In genomic region chr10:123346581-123346980, GRCh38 we compare ENCODE assay signal across 29 cellular contexts.
"Had no signal": no experiment of that assay in that cellular context is flagged by ENCODE, and none has a peak within 500 bp of the region (broad histone marks: within the 10 kb centered on the region; RNA-seq: fewer than 3 reads in every experiment).

No MANE protein-coding gene starts in this region.

- H3K36me3 ChIP-seq: adrenal gland, colonic mucosa, esophagus squamous epithelium, gastroesophageal sphincter had no signal

- H3K4me1 ChIP-seq: adrenal gland, body of pancreas, colonic mucosa, esophagus squamous epithelium, gastroesophageal sphincter had no signal

- ATAC-seq: activated naive CD8-positive, alpha-beta T cell treated with anti-CD3 and anti-CD28 coated beads, Interleukin-2, amount 50 U/mL, for 24 hours; activated T-cell treated with anti-CD3 and anti-CD28 coated beads, Interleukin-2, amount 50 U/mL, for 72 hours; body of pancreas; effector memory CD8-positive, alpha-beta T cell; gastroesophageal sphincter had no signal

- H3K27me3 ChIP-seq: adrenal gland, body of pancreas, colonic mucosa, esophagus squamous epithelium, gastroesophageal sphincter had no signal

- H3K9me3 Mint-ChIP-seq: activated CD4-positive, alpha-beta memory T cell treated with anti-CD3 and anti-CD28 coated beads, Interleukin-2, amount 10 ng/mL, durations not matched to agents 7 days and 5 days; activated CD4-positive, alpha-beta T cell treated with anti-CD3 and anti-CD28 coated beads, Interleukin-2, amount 10 ng/mL, durations not matched to agents 7 days and 5 days; activated naive CD4-positive, alpha-beta T cell treated with anti-CD3 and anti-CD28 coated beads for 36 hours; activated naive CD4-positive, alpha-beta T cell treated with anti-CD3 and anti-CD28 coated beads, Interleukin-2, amount 50 U/mL, for 24 hours; activated naive CD8-positive, alpha-beta T cell treated with anti-CD3 and anti-CD28 coated beads for 36 hours; activated naive CD8-positive, alpha-beta T cell treated with anti-CD3 and anti-CD28 coated beads, Interleukin-2, amount 50 U/mL, for 24 hours; activated T-cell treated with anti-CD3 and anti-CD28 coated beads, Interleukin-2, amount 50 U/mL, for 24 hours; activated T-cell treated with anti-CD3 and anti-CD28 coated beads, Interleukin-2, amount 50 U/mL, for 72 hours; effector memory CD8-positive, alpha-beta T cell had no signal

- H3K4me3 Mint-ChIP-seq: activated CD4-positive, alpha-beta memory T cell treated with anti-CD3 and anti-CD28 coated beads, Interleukin-2, amount 10 ng/mL, durations not matched to agents 7 days and 5 days; activated CD4-positive, alpha-beta T cell treated with anti-CD3 and anti-CD28 coated beads, Interleukin-2, amount 10 ng/mL, durations not matched to agents 7 days and 5 days; activated naive CD4-positive, alpha-beta T cell treated with anti-CD3 and anti-CD28 coated beads for 36 hours; activated naive CD4-positive, alpha-beta T cell treated with anti-CD3 and anti-CD28 coated beads, Interleukin-2, amount 50 U/mL, for 24 hours; activated naive CD8-positive, alpha-beta T cell treated with anti-CD3 and anti-CD28 coated beads for 36 hours; activated naive CD8-positive, alpha-beta T cell treated with anti-CD3 and anti-CD28 coated beads, Interleukin-2, amount 50 U/mL, for 24 hours; activated T-cell treated with anti-CD3 and anti-CD28 coated beads, Interleukin-2, amount 50 U/mL, for 24 hours; activated T-cell treated with anti-CD3 and anti-CD28 coated beads, Interleukin-2, amount 50 U/mL, for 72 hours; effector memory CD8-positive, alpha-beta T cell had no signal

- H3K4me1 Mint-ChIP-seq: activated CD4-positive, alpha-beta memory T cell treated with anti-CD3 and anti-CD28 coated beads, Interleukin-2, amount 10 ng/mL, durations not matched to agents 7 days and 5 days; activated CD4-positive, alpha-beta T cell treated with anti-CD3 and anti-CD28 coated beads, Interleukin-2, amount 10 ng/mL, durations not matched to agents 7 days and 5 days; activated naive CD4-positive, alpha-beta T cell treated with anti-CD3 and anti-CD28 coated beads, Interleukin-2, amount 50 U/mL, for 24 hours; activated naive CD8-positive, alpha-beta T cell treated with anti-CD3 and anti-CD28 coated beads for 36 hours; activated naive CD8-positive, alpha-beta T cell treated with anti-CD3 and anti-CD28 coated beads, Interleukin-2, amount 50 U/mL, for 24 hours had no signal

- DNase-seq: activated CD4-positive, alpha-beta memory T cell treated with anti-CD3 and anti-CD28 coated beads, Interleukin-2, amount 10 ng/mL, durations not matched to agents 7 days and 5 days; activated CD4-positive, alpha-beta T cell treated with anti-CD3 and anti-CD28 coated beads for 4 hours; activated CD4-positive, alpha-beta T cell treated with anti-CD3 and anti-CD28 coated beads, Interleukin-2, amount 10 ng/mL, durations not matched to agents 7 days and 5 days; activated CD4-positive, alpha-beta T cell treated with anti-CD3 and anti-CD28 coated beads, Interleukin-2, amount 50 U/mL, for 4 hours; activated CD4-positive, CD25-positive, alpha-beta regulatory T cell; activated CD4-positive, CD25-positive, alpha-beta regulatory T cell treated with anti-CD3 and anti-CD28 coated beads, Interleukin-2, amount 50 U/mL, for 72 hours; activated CD8-positive, alpha-beta memory T cell treated with anti-CD3 and anti-CD28 coated beads, Interleukin-2, amount 50 U/mL, for 48 hours; activated effector memory CD4-positive, alpha-beta T cell treated with Interleukin-2 at 50 U/mL for 16 hours; activated naive CD4-positive, alpha-beta T cell treated with anti-CD3 and anti-CD28 coated beads for 36 hours; activated naive CD8-positive, alpha-beta T cell treated with anti-CD3 and anti-CD28 coated beads for 36 hours; activated naive CD8-positive, alpha-beta T cell treated with anti-CD3 and anti-CD28 coated beads, Interleukin-2, amount 50 U/mL, for 24 hours; activated T-cell treated with anti-CD3 and anti-CD28 coated beads for 4 hours; activated T-cell treated with anti-CD3 and anti-CD28 coated beads, Interleukin-2, amount 50 U/mL, for 24 hours; activated T-cell treated with anti-CD3 and anti-CD28 coated beads, Interleukin-2, amount 50 U/mL, for 72 hours; amygdala; aorta; body of pancreas; caudate nucleus; colonic mucosa; effector memory CD8-positive, alpha-beta T cell; esophagus squamous epithelium; foreskin melanocyte; T-helper 2 cell had no signal

- H3K27ac Mint-ChIP-seq: activated CD4-positive, alpha-beta memory T cell treated with anti-CD3 and anti-CD28 coated beads, Interleukin-2, amount 10 ng/mL, durations not matched to agents 7 days and 5 days; activated CD4-positive, alpha-beta T cell treated with anti-CD3 and anti-CD28 coated beads, Interleukin-2, amount 10 ng/mL, durations not matched to agents 7 days and 5 days; activated naive CD4-positive, alpha-beta T cell treated with anti-CD3 and anti-CD28 coated beads for 36 hours; activated naive CD4-positive, alpha-beta T cell treated with anti-CD3 and anti-CD28 coated beads, Interleukin-2, amount 50 U/mL, for 24 hours; activated naive CD8-positive, alpha-beta T cell treated with anti-CD3 and anti-CD28 coated beads for 36 hours; activated naive CD8-positive, alpha-beta T cell treated with anti-CD3 and anti-CD28 coated beads, Interleukin-2, amount 50 U/mL, for 24 hours; activated T-cell treated with anti-CD3 and anti-CD28 coated beads, Interleukin-2, amount 50 U/mL, for 24 hours; activated T-cell treated with anti-CD3 and anti-CD28 coated beads, Interleukin-2, amount 50 U/mL, for 72 hours; effector memory CD8-positive, alpha-beta T cell had no signal

- H3K27me3 Mint-ChIP-seq: activated CD4-positive, alpha-beta T cell treated with anti-CD3 and anti-CD28 coated beads, Interleukin-2, amount 10 ng/mL, durations not matched to agents 7 days and 5 days had no signal

- H3K9me3 ChIP-seq: adrenal gland, body of pancreas, colonic mucosa, esophagus squamous epithelium, gastroesophageal sphincter had no signal

- H3K36me3 Mint-ChIP-seq: activated naive CD4-positive, alpha-beta T cell treated with anti-CD3 and anti-CD28 coated beads, Interleukin-2, amount 50 U/mL, for 24 hours; activated naive CD8-positive, alpha-beta T cell treated with anti-CD3 and anti-CD28 coated beads for 36 hours had no signal

- H3K4me3 ChIP-seq: adrenal gland, body of pancreas, colonic mucosa, esophagus squamous epithelium, gastroesophageal sphincter had no signal

- H3K27ac ChIP-seq: body of pancreas, colonic mucosa, epithelial cell of prostate, esophagus squamous epithelium, gastroesophageal sphincter had no signal

- FAIRE-seq: endometrium, endothelial cell of umbilical vein had no signal
